Comparison of ENCODE assay signal across 8 cellular contexts in the genomic region with DNA sequence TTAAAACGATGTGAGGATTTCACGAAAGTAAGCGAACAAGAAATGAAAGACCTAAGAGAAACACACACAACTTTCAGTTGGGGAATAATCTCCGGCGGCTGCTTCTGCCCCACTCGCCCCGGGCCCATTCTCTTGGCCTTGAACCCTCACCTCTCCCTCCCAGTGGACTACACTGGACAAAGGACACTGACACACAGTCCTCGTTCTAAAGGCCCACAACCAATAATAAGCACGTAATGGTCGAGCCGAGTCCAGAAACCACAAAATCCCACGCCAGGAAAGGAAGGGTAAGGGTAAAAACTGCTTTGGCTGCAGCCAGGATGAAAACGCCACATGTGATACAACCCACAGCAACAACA. TPM values are rescaled to one million over a fixed set of nuclear protein-coding genes. Genes with fewer than 3 reads are reported as not detected.
DNase-seq lines count a peak whose midpoint lies in the region; ATAC-seq, FAIRE-seq and TF ChIP-seq lines count a peak whose summit lies in the region.

No MANE protein-coding gene starts in this region.

- peaks cover 24% of the 10 kb centered on the region for H3K36me3 Mint-ChIP-seq in activated CD8-positive, alpha-beta memory T cell treated with anti-CD3 and anti-CD28 coated beads, Interleukin-2, amount 10 ng/mL, durations not matched to agents 7 days and 5 days

- no peaks in the 10 kb centered on the region for H3K9me3 ChIP-seq in WERI-Rb-1 (ENCODE audit: severe bottlenecking)
- H3K9me3 ChIP-seq in left ventricle myocardium inferior (replicated peaks): no peaks in the 10 kb centered on the region
- H3K9me3 ChIP-seq in small intestine (ENCODE audit: control insufficient read depth, low read depth): no peaks in the 10 kb centered on the region

- peaks cover 37% of the 10 kb centered on the region for H3K4me1 Mint-ChIP-seq in activated CD8-positive, alpha-beta memory T cell treated with anti-CD3 and anti-CD28 coated beads, Interleukin-2, amount 10 ng/mL, durations not matched to agents 7 days and 5 days

- 0 to 1% (median 0%) methylated on average over 13 of the region's 13 CpGs for WGBS in small intestine, 3 donors

- H3K4me3 Mint-ChIP-seq in activated CD8-positive, alpha-beta memory T cell treated with anti-CD3 and anti-CD28 coated beads, Interleukin-2, amount 10 ng/mL, durations not matched to agents 7 days and 5 days: peak overlapping the region; percentile 98

- H3K4me1 ChIP-seq in left ventricle myocardium inferior: peaks cover 53% of the 10 kb centered on the region
- H3K4me1 ChIP-seq in small intestine (ENCODE audit: control insufficient read depth in 2 of 2, insufficient read depth in 1 of 2, low read depth in 1 of 2, low read length in 1 of 2): peaks cover 0 to 9% of the 10 kb centered on the region in 2 donors

- H3K4me3 ChIP-seq in WERI-Rb-1 (ENCODE audit: low read depth, low read length) (peak overlapping the region; percentile 76), left ventricle myocardium inferior (peak overlapping the region; percentile 79), small intestine (ENCODE audit: low read depth in 1 of 2, low read length in 2 of 2) (peak overlapping the region; percentile 74 to 80)

- H3K36me3 ChIP-seq in WERI-Rb-1 (peaks cover 33% of the 10 kb centered on the region), left ventricle myocardium inferior (peaks cover 6% of the 10 kb centered on the region), small intestine (ENCODE audit: control insufficient read depth in 2 of 2, insufficient read depth in 2 of 2, low read length in 2 of 2) (no peaks in the 10 kb centered on the region)

- no peaks in the 10 kb centered on the region for H3K27me3 Mint-ChIP-seq in activated CD8-positive, alpha-beta memory T cell treated with anti-CD3 and anti-CD28 coated beads, Interleukin-2, amount 10 ng/mL, durations not matched to agents 7 days and 5 days

- no peak for ATAC-seq in activated CD8-positive, alpha-beta memory T cell treated with anti-CD3 and anti-CD28 coated beads, Interleukin-2, amount 10 ng/mL, durations not matched to agents 7 days and 5 days
- no peak for ATAC-seq in HG03342 (IDR thresholded peaks at IDR 0.05; ENCODE audit: unreplicated experiment)

- H3K27me3 ChIP-seq in WERI-Rb-1 (ENCODE audit: insufficient read depth, low read depth, severe bottlenecking) (no peaks in the 10 kb centered on the region), left ventricle myocardium inferior (ENCODE audit: low read depth) (no peaks in the 10 kb centered on the region), small intestine (ENCODE audit: control insufficient read depth in 2 of 2, insufficient read depth in 2 of 2, low read length in 2 of 2) (no peaks in the 10 kb centered on the region)

- DNase-seq in activated CD8-positive, alpha-beta memory T cell treated with anti-CD3 and anti-CD28 coated beads, Interleukin-2, amount 10 ng/mL, durations not matched to agents 7 days and 5 days: no peak
- DNase-seq in activated CD8-positive, alpha-beta memory T cell treated with anti-CD3 and anti-CD28 coated beads, Interleukin-2, amount 50 U/mL, for 4 hours: no peak
- DNase-seq in WERI-Rb-1 (no peak), left ventricle myocardium inferior (no peak), small intestine (no peak), T1000 (lab: John Stamatoyannopoulos, UW) (no peak), A172 (ENCODE audit: low spot score) (no peak)

- no peaks in the 10 kb centered on the region for H3K9me3 Mint-ChIP-seq in activated CD8-positive, alpha-beta memory T cell treated with anti-CD3 and anti-CD28 coated beads, Interleukin-2, amount 10 ng/mL, durations not matched to agents 7 days and 5 days (ENCODE audit: low read depth)

- intact Hi-C loops in left ventricle myocardium inferior (cut with micrococcal nuclease): no loop called here

- CTCF ChIA-PET in activated CD8-positive, alpha-beta memory T cell treated with anti-CD3 and anti-CD28 coated beads, Interleukin-2, amount 10 ng/mL, durations not matched to agents 7 days and 5 days (lab: Charles Lee): interaction anchor here (7.5 kb wide), 1 partner anchor 18 kb away, joined by 54 read pairs; a partner anchor contains a TSS

- H3K27ac ChIP-seq in WERI-Rb-1 (peak overlapping the region; percentile 94), left ventricle myocardium inferior (replicated peaks) (peak overlapping the region; percentile 93), small intestine (ENCODE audit: low read depth in 1 of 2, low read length in 1 of 2) (peak overlapping the region; percentile 91 to 96)

- TF ChIP-seq CTCF in WERI-Rb-1 (IDR thresholded peaks at IDR 0.05; ENCODE audit: low read depth, low read length) (no peak), left ventricle myocardium inferior (IDR thresholded peaks at IDR 0.05; ENCODE audit: borderline replicate concordance) (no peak)

- H3K27ac Mint-ChIP-seq in activated CD8-positive, alpha-beta memory T cell treated with anti-CD3 and anti-CD28 coated beads, Interleukin-2, amount 10 ng/mL, durations not matched to agents 7 days and 5 days: peak overlapping the region; percentile 99

- FAIRE-seq in small intestine (lab: Jason Lieb, UNC): no peak

RNA-seq across cellular contexts. Expression of a gene that starts 0.5 kb away (rescaled TPM):
- total RNA-seq in activated CD8-positive, alpha-beta memory T cell treated with anti-CD3 and anti-CD28 coated beads, Interleukin-2, amount 10 ng/mL, durations not matched to agents 7 days and 5 days: 10 to 100 TPM; 28.7 to 42.8 TPM
- 41.3 TPM for total RNA-seq in left ventricle myocardium inferior
- 10 to 100 TPM in 1 of 3 donors, 1 to 10 TPM in 2; 6.2 to 12.6 (median 7.2) TPM for polyA plus RNA-seq in small intestine
- total RNA-seq in A172 (2014; rRNA removed; shearing (Covaris generic)): 15.3 and 15.7 TPM in 2 replicates

RNA-seq across cellular contexts. Expression of a gene that starts 18.1 kb away (rescaled TPM):
- total RNA-seq in activated CD8-positive, alpha-beta memory T cell treated with anti-CD3 and anti-CD28 coated beads, Interleukin-2, amount 10 ng/mL, durations not matched to agents 7 days and 5 days: 10 to 100 TPM; 33.8 to 38.2 TPM
- total RNA-seq in left ventricle myocardium inferior: 9.8 TPM
- polyA plus RNA-seq in small intestine: 1 to 10 TPM; 6.8 to 8.9 (median 8.5) TPM
- total RNA-seq in A172 (2014; rRNA removed; shearing (Covaris generic)): 23.8 and 29.3 TPM in 2 replicates
